In the genomic region with DNA sequence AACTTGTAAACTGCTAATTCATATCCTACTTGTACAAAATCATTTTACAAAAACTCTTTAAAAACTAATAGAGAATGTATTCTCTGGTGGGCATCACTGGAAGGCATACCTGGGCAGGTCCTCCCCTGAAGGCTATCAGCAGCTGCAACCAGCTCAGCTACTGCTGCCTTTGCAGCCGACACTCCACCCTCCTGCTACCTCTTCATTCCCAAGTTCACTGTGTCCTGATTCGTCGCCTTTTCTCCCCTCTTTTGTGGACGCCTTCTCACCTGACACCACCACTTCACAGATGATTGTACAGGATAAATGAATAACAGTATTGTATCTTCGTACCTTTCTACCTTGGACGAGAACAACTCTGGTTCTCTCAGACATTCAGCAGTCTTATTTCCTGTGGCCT, we compare ENCODE assay signal across 19 cellular contexts. TPM values are rescaled to one million over a fixed set of nuclear protein-coding genes. Genes with fewer than 3 reads are reported as not detected.
A peak's percentile ranks its signal among the peaks of the same experiment; 100 is the strongest.
DNase-seq lines count a peak whose midpoint lies in the region; ATAC-seq, FAIRE-seq and TF ChIP-seq lines count a peak whose summit lies in the region.
"Had no signal": no experiment of that assay in that cellular context is flagged by ENCODE, and none has a peak within 500 bp of the region (broad histone marks: within the 10 kb centered on the region; RNA-seq: fewer than 3 reads in every experiment).

No MANE protein-coding gene starts in this region.

- H3K56ac ChIP-seq in mesendoderm (ENCODE audit: low read length): peak overlapping the region; percentile 85

- no peaks in the 10 kb centered on the region for H3K79me1 ChIP-seq in mesendoderm (ENCODE audit: low read length)

- H3K4ac ChIP-seq in mesendoderm (ENCODE audit: low read depth, low read length): no peak overlapping the region

- peak overlapping the region; percentile 89 for H2BK5ac ChIP-seq in mesendoderm (ENCODE audit: low read length)

- H3K36me3 ChIP-seq in K562 (ENCODE audit: control insufficient read depth, insufficient read depth, low read length) (peaks cover 42% of the 10 kb centered on the region), mesendoderm (ENCODE audit: control insufficient read depth, insufficient read depth, low read length) (peaks cover 6% of the 10 kb centered on the region), tibial artery (peaks cover 49 to 82% (median 69%) of the 10 kb centered on the region in 3 donors)

- peaks cover 23 to 43% of the 10 kb centered on the region in 2 donors for H3K4me1 Mint-ChIP-seq in natural killer cell
- H3K4me1 Mint-ChIP-seq in natural killer cell treated with Interleukin-12 subunit alpha and Interleukin-12 subunit beta and Interleukin-15 and Interleukin-18, amount 100 ng/mL, for 72 hours (ENCODE audit: low read depth in 2 of 2): peaks cover 20 to 33% of the 10 kb centered on the region in 2 donors

- H3K9me1 ChIP-seq in K562 (ENCODE audit: control insufficient read depth, insufficient read depth, low read length): no peaks in the 10 kb centered on the region

- no peak overlapping the region for H4K8ac ChIP-seq in mesendoderm (ENCODE audit: low read depth, low read length)

- TF ChIP-seq POLR2A in K562 (conservative IDR thresholded peaks at IDR 0.05): no peak

- H2BK120ac ChIP-seq in mesendoderm (ENCODE audit: low read depth, low read length): no peak overlapping the region

- in situ Hi-C loops in K562 (cut with MboI): no loop called here

- no peak overlapping the region for H2AFZ ChIP-seq in K562 (ENCODE audit: low read depth, low read length)

- H3K27ac Mint-ChIP-seq in natural killer cell: peak overlapping the region; percentile 44 to 63
- H3K27ac Mint-ChIP-seq in natural killer cell treated with Interleukin-12 subunit alpha and Interleukin-12 subunit beta and Interleukin-15 and Interleukin-18, amount 100 ng/mL, for 72 hours: peak overlapping the region in 1 of 2 donors; percentile 59

- no peak overlapping the region for H3K4me3 Mint-ChIP-seq in natural killer cell
- no peak overlapping the region for H3K4me3 Mint-ChIP-seq in natural killer cell treated with Interleukin-12 subunit alpha and Interleukin-12 subunit beta and Interleukin-15 and Interleukin-18, amount 100 ng/mL, for 72 hours
- H3K4me3 Mint-ChIP-seq: CD14-positive monocyte had no signal

- no peaks in the 10 kb centered on the region for H3K27me3 Mint-ChIP-seq in natural killer cell (ENCODE audit: low read depth in 2 of 2)
- no peaks in the 10 kb centered on the region for H3K27me3 Mint-ChIP-seq in natural killer cell treated with Interleukin-12 subunit alpha and Interleukin-12 subunit beta and Interleukin-15 and Interleukin-18, amount 100 ng/mL, for 72 hours

- POLR2A ChIA-PET in K562 (lab: Yijun Ruan, JAX): interaction anchor here (0.6 kb wide), 1 partner anchor 233 kb away, joined by 3 read pairs; no protein-coding TSS in a partner anchor

- TSS peak; percentile 41 for BruUV-seq in K562 (replicated peaks; lab: Mats Ljungman, UMichigan)

- no peak overlapping the region for H3K4me3 ChIP-seq in K562
- no peak overlapping the region for H3K4me3 ChIP-seq in mesendoderm (ENCODE audit: low read length)
- no peak overlapping the region for H3K4me3 ChIP-seq in tibial artery

- H3K9ac ChIP-seq in K562 (ENCODE audit: insufficient read depth in 1 of 2, low read depth in 2 of 2, low read length in 2 of 2) (no peak overlapping the region), mesendoderm (ENCODE audit: low read length) (peak overlapping the region; percentile 25)

- no peaks in the 10 kb centered on the region for H3K9me3 Mint-ChIP-seq in natural killer cell
- no peaks in the 10 kb centered on the region for H3K9me3 Mint-ChIP-seq in natural killer cell treated with Interleukin-12 subunit alpha and Interleukin-12 subunit beta and Interleukin-15 and Interleukin-18, amount 100 ng/mL, for 72 hours
- H3K9me3 Mint-ChIP-seq: CD14-positive monocyte had no signal

- H3K4me1 ChIP-seq in K562 (replicated peaks in 1 of 2; ENCODE audit: control insufficient read depth in 2 of 2, insufficient read depth in 2 of 2, low read length in 2 of 2) (peaks cover 3 to 27% of the 10 kb centered on the region in 2 experiments; a peak in 4 of 5 replicates), mesendoderm (ENCODE audit: control insufficient read depth, low read depth, low read length) (peaks cover 13% of the 10 kb centered on the region), tibial artery (no peaks in the 10 kb centered on the region)

- H3K27me3 ChIP-seq in K562 (ENCODE audit: control insufficient read depth in 2 of 2, insufficient read depth in 2 of 2, low read length in 2 of 2) (no peaks in the 10 kb centered on the region), mesendoderm (ENCODE audit: insufficient read depth, low read length, poor library complexity) (no peaks in the 10 kb centered on the region), tibial artery (no peaks in the 10 kb centered on the region)

- H3K9me3 ChIP-seq in K562 (replicated peaks; ENCODE audit: control insufficient read depth, insufficient read depth, low read depth, low read length) (no peaks in the 10 kb centered on the region; the same call in 1 of the 2 replicates), tibial artery (no peaks in the 10 kb centered on the region)

- DNase-seq in natural killer cell (no peak), K562 (ENCODE audit: extremely low read depth in 1 of 4, low spot score in 3 of 4) (no peak), mesendoderm (no peak), MV-4-11 (lab: John Stamatoyannopoulos, UW) (no peak), tibial artery (no peak)
- DNase-seq in natural killer cell treated with Interleukin-12 subunit alpha and Interleukin-12 subunit beta and Interleukin-15 and Interleukin-18, amount 100 ng/mL, for 72 hours (ENCODE audit: low spot score): no peak
- DNase-seq: AML-193, COR-L47, DMS53, H7, NCI-H1436, NCI-H2029, NCI-H2171, NCI-H446, NCI-H748 treated with DMSO at 0.1 percent for 48 hours had no signal

- no peak for TF ChIP-seq RAD21 in K562 (CRISPR knock-in tag; conservative IDR thresholded peaks at IDR 0.05 in 1 of 2, IDR thresholded peaks at IDR 0.05 in 1 of 2)

- intact Hi-C loops in natural killer cell (cut with micrococcal nuclease) (no loop called here), K562 (cut with micrococcal nuclease) (no loop called here), tibial artery (cut with DNase I; ENCODE audit: low total_unique reads) (no loop called here)

- peak overlapping the region; percentile 56 for H2AK5ac ChIP-seq in mesendoderm (ENCODE audit: low read length)

- peaks cover 53% of the 10 kb centered on the region for H3K36me3 Mint-ChIP-seq in natural killer cell
- peaks cover 49% of the 10 kb centered on the region for H3K36me3 Mint-ChIP-seq in natural killer cell treated with Interleukin-12 subunit alpha and Interleukin-12 subunit beta and Interleukin-15 and Interleukin-18, amount 100 ng/mL, for 72 hours

- TF ChIP-seq CTCF in natural killer cell (IDR thresholded peaks at IDR 0.05) (no peak), K562 (IDR thresholded peaks at IDR 0.05 in 2 of 3, conservative IDR thresholded peaks at IDR 0.05 in 1 of 3; ENCODE audit: insufficient read depth in 2 of 3, low read depth in 1 of 3, low read length in 3 of 3) (no peak), tibial artery (IDR thresholded peaks at IDR 0.05) (no peak)

- H3K27ac ChIP-seq in K562 (ENCODE audit: extremely low read depth, low read depth, low read length) (peak overlapping the region; percentile 74; the same call in 2 of the 3 replicates), mesendoderm (ENCODE audit: low read depth, low read length) (peak overlapping the region; percentile 51), tibial artery (no peak overlapping the region)

- H4K20me1 ChIP-seq in K562 (replicated peaks; ENCODE audit: control insufficient read depth, insufficient read depth, low read length): no peaks in the 10 kb centered on the region

- FAIRE-seq in K562 (lab: Jason Lieb, UNC): no peak

- no peak overlapping the region for H2BK15ac ChIP-seq in mesendoderm (replicated peaks; ENCODE audit: low read depth)

- H3K4me2 ChIP-seq in K562 (ENCODE audit: insufficient read depth, low read length) (no peak overlapping the region), mesendoderm (ENCODE audit: low read length) (no peak overlapping the region)

- no peak for TF ChIP-seq EP300 in K562 (IDR thresholded peaks at IDR 0.05; ENCODE audit: low read length)

- H3K79me2 ChIP-seq in K562 (ENCODE audit: control insufficient read depth, insufficient read depth, low read length) (no peaks in the 10 kb centered on the region), mesendoderm (ENCODE audit: control insufficient read depth, insufficient read depth, low read length) (no peaks in the 10 kb centered on the region)

- CTCF ChIA-PET in K562 (lab: Yijun Ruan, JAX; ENCODE audit: low intra/inter-chr PET ratio): no interaction called here

- WGBS in K562 (ENCODE audit: insufficient coverage, low coverage, missing lambda C conversion rate): 53% methylated on average over 5 of the region's 6 CpGs
- WGBS in mesendoderm (ENCODE audit: extremely low coverage, insufficient coverage, low lambda C conversion rate): no CpG with 5 or more reads among the region's 6 CpGs

- H3K18ac ChIP-seq in mesendoderm (ENCODE audit: low read length): no peak overlapping the region

- H4K5ac ChIP-seq in mesendoderm (ENCODE audit: low read length): peak overlapping the region; percentile 44

- no peak overlapping the region for H3K23ac ChIP-seq in mesendoderm (ENCODE audit: low read length)

- ATAC-seq in natural killer cell (no peak), K562 (no peak), HG02973 (IDR thresholded peaks at IDR 0.05; ENCODE audit: unreplicated experiment) (no peak)
- ATAC-seq in natural killer cell treated with Interleukin-12 subunit alpha and Interleukin-12 subunit beta and Interleukin-15 and Interleukin-18, amount 100 ng/mL, for 72 hours: no peak

RNA-seq across cellular contexts. Expression of a gene that starts 28.9 kb away (rescaled TPM):
- total RNA-seq in natural killer cell (10 to 100 TPM; 35.1 to 54.1 (median 48.8) TPM), K562 (2014; rRNA removed) (8.2 and 14.0 TPM in 2 replicates), K562 (2014; rRNA removed; fragmentation: Illumina TruSeq; extraction: Trizol) (13.0 and 14.2 TPM in 2 replicates), K562 (2015; rRNA removed; fragmentation: Illumina TruSeq; extraction: Trizol) (11.2 and 12.8 TPM in 2 replicates), K562 (2021) (10.2 and 13.1 TPM in 2 replicates)
- 10 to 100 TPM; 34.3 to 38.4 TPM for total RNA-seq in natural killer cell treated with Interleukin-12 subunit alpha and Interleukin-12 subunit beta and Interleukin-15 and Interleukin-18, amount 100 ng/mL, for 72 hours
- total RNA-seq in K562 (2011; cell fraction: chromatin; rRNA removed; ENCODE audit: low replicate concordance): 10.1 and 22.7 TPM in 2 replicates
- total RNA-seq in K562 (2011; cell fraction: nucleolus; rRNA removed): 9.2 and 9.8 TPM in 2 replicates
- 15.0 and 23.0 TPM in 2 replicates for total RNA-seq in K562 (2011; cell fraction: nucleoplasm; rRNA removed)
- polyA plus RNA-seq in K562 (2011; rRNA removed) (10.9 and 12.2 TPM in 2 replicates), K562 (2014; fragmentation: Illumina TruSeq; extraction: Trizol) (8.8 and 10.1 TPM in 2 replicates), K562 (2014; fragmentation: Nextera tagmentation; extraction: Ambion mirVana) (10 to 100 TPM; 14.9 to 17.8 TPM), K562 (2014; rRNA removed) (11.7 and 12.5 TPM in 2 replicates)
- polyA plus RNA-seq in K562 (2011; cell fraction: cytosol; rRNA removed): 2.1 and 6.4 TPM in 2 replicates
- 6.1 and 9.6 TPM in 2 replicates for polyA plus RNA-seq in K562 (2011; cell fraction: nucleus; rRNA removed)
- 8.4 and 8.7 TPM in 2 replicates for polyA plus RNA-seq in K562 (2012)
- 12.7 and 14.2 TPM in 2 replicates for polyA minus RNA-seq in K562 (2011; rRNA and poly(A)+ RNA removed)
- polyA minus RNA-seq in K562 (2011; cell fraction: cytosol; rRNA and poly(A)+ RNA removed): 5.4 and 10.1 TPM in 2 replicates
- polyA minus RNA-seq in K562 (2011; cell fraction: nucleus; rRNA and poly(A)+ RNA removed): 6.3 and 11.2 TPM in 2 replicates
- polyA plus RNA-seq in mesendoderm (2013, experiment 1 of 2): 16.6 TPM
- 17.0 TPM for polyA plus RNA-seq in mesendoderm (2013, experiment 2 of 2)

RNA-seq across cellular contexts. Expression of a gene that starts 38.4 kb away (rescaled TPM):
- total RNA-seq in natural killer cell (not detected), K562 (2014; rRNA removed) (0.20 and 0.41 TPM in 2 replicates), K562 (2014; rRNA removed; fragmentation: Illumina TruSeq; extraction: Trizol) (0.22 and 0.32 TPM in 2 replicates), K562 (2015; rRNA removed; fragmentation: Illumina TruSeq; extraction: Trizol) (0.23 and 0.58 TPM in 2 replicates), K562 (2021) (0.20 and 0.35 TPM in 2 replicates)
- total RNA-seq in natural killer cell treated with Interleukin-12 subunit alpha and Interleukin-12 subunit beta and Interleukin-15 and Interleukin-18, amount 100 ng/mL, for 72 hours: not detected
- total RNA-seq in K562 (2011; cell fraction: chromatin; rRNA removed; ENCODE audit: low replicate concordance): 0.19 TPM in 1 of 2 replicates, not detected in the other
- 0.17 TPM in 1 of 2 replicates, not detected in the other for total RNA-seq in K562 (2011; cell fraction: nucleolus; rRNA removed)
- not detected in 2 replicates for total RNA-seq in K562 (2011; cell fraction: nucleoplasm; rRNA removed)
- polyA plus RNA-seq in K562 (2011; rRNA removed) (0.05 and 1.2 TPM in 2 replicates), K562 (2014; fragmentation: Illumina TruSeq; extraction: Trizol) (0.27 and 0.53 TPM in 2 replicates), K562 (2014; fragmentation: Nextera tagmentation; extraction: Ambion mirVana) (under 1 TPM; 0.51 to 0.96 TPM), K562 (2014; rRNA removed) (0.05 and 0.64 TPM in 2 replicates)
- 0.13 and 0.48 TPM in 2 replicates for polyA plus RNA-seq in K562 (2011; cell fraction: cytosol; rRNA removed)
- 0.44 TPM in 1 of 2 replicates, not detected in the other for polyA plus RNA-seq in K562 (2011; cell fraction: nucleus; rRNA removed)
- 0.38 TPM in 1 of 2 replicates, not detected in the other for polyA plus RNA-seq in K562 (2012)
- 0.12 and 0.81 TPM in 2 replicates for polyA minus RNA-seq in K562 (2011; rRNA and poly(A)+ RNA removed)
- polyA minus RNA-seq in K562 (2011; cell fraction: cytosol; rRNA and poly(A)+ RNA removed): not detected in 2 replicates
- polyA minus RNA-seq in K562 (2011; cell fraction: nucleus; rRNA and poly(A)+ RNA removed): 0.40 TPM in 1 of 2 replicates, not detected in the other
- 0.93 TPM for polyA plus RNA-seq in mesendoderm (2013, experiment 1 of 2)
- 0.59 TPM for polyA plus RNA-seq in mesendoderm (2013, experiment 2 of 2)
- total RNA-seq: HT1080, SK-MEL-5 had no signal
- polyA plus RNA-seq: CD14-positive monocyte had no signal

Comparison
In these comparisons a context has a peak if more than half of its experiments do, and no peak if none do; other contexts are left out.
1. H3K27ac ChIP-seq: peak in K562 (single experiment) and mesendoderm (single experiment); none in tibial artery (0 of 2).